ENCODE assay signal across 8 cellular contexts in genomic region chr18:26657618-26658581, GRCh38.
DNase-seq lines count a peak whose midpoint lies in the region; ATAC-seq and TF ChIP-seq lines count a peak whose summit lies in the region.

No MANE protein-coding gene starts in this region.

- CTCF ChIA-PET in GM10248 (lab: Yijun Ruan, JAX) = no interaction called here

- H3K27me3 ChIP-seq in MG63 (peaks cover 40% of the 10 kb centered on the region), neuronal stem cell (ENCODE audit: control insufficient read depth in 3 of 3, insufficient read depth in 3 of 3, low read depth in 1 of 3, low read length in 3 of 3) (peaks cover 0 to 5% (median 0%) of the 10 kb centered on the region in 3 experiments)

- peaks cover 0 to 5% (median 0%) of the 10 kb centered on the region in 7 donors for H3K9me3 Mint-ChIP-seq in CD14-positive monocyte

- no CpG with 5 or more reads among the region's 16 CpGs for WGBS in neuronal stem cell (ENCODE audit: extremely low coverage in 2 of 2, insufficient read length in 2 of 2, insufficient replicate concordance in 1 of 2), 2 donors

- no peak overlapping the region for H3K18ac ChIP-seq in neuronal stem cell (ENCODE audit: low read length)

- DNase-seq in CD14-positive monocyte (ENCODE audit: low spot score) (no peak), MG63 (no peak), coronary artery (ENCODE audit: low spot score) (no peak), neuronal stem cell (ENCODE audit: low spot score) (no peak), NCI-H2227 treated with DMSO at 0.1 percent for 48 hours (lab: John Stamatoyannopoulos, UW) (no peak), GM10248 (ENCODE audit: extremely low spot score) (no peak)
- DNase-seq in NK-92 treated with Interleukin-12 subunit alpha and Interleukin-12 subunit beta, amount 100 ng/mL, for 24 hours (lab: John Stamatoyannopoulos, UW) = no peak

- peak overlapping the region; percentile 54 for H2AFZ ChIP-seq in neuronal stem cell (ENCODE audit: low read length)

- H3K4me1 Mint-ChIP-seq in CD14-positive monocyte = peaks cover 35% of the 10 kb centered on the region

- H2BK120ac ChIP-seq in neuronal stem cell (ENCODE audit: low read depth, low read length) = no peak overlapping the region

- TF ChIP-seq CTCF in CD14-positive monocyte (IDR thresholded peaks at IDR 0.05) (no peak), coronary artery (IDR thresholded peaks at IDR 0.05) (no peak), GM10248 (IDR thresholded peaks at IDR 0.05; ENCODE audit: control extremely low read depth, extremely low read depth, low read depth, missing control alignments) (no peak)

- H3K4me1 ChIP-seq in neuronal stem cell (ENCODE audit: control insufficient read depth in 2 of 2, insufficient read depth in 1 of 2, low read depth in 1 of 2, low read length in 2 of 2) = peaks cover 7 to 23% of the 10 kb centered on the region in 2 donors

- H2BK15ac ChIP-seq in neuronal stem cell (ENCODE audit: low read length) = no peak overlapping the region

- no peak overlapping the region for H3K14ac ChIP-seq in neuronal stem cell (ENCODE audit: low read length)

- no peak overlapping the region for H3K9ac ChIP-seq in neuronal stem cell (ENCODE audit: low read depth, low read length, poor library complexity)

- H3K4me2 ChIP-seq in neuronal stem cell (ENCODE audit: insufficient read depth, low read length, poor library complexity, severe bottlenecking) = peak overlapping the region; percentile 74

- H4K91ac ChIP-seq in neuronal stem cell (ENCODE audit: low read depth, low read length, poor library complexity) = no peak overlapping the region

- peak overlapping the region; percentile 62 for H3K4me3 ChIP-seq in MG63
- H3K4me3 ChIP-seq in coronary artery = peak overlapping the region; percentile 77
- peak overlapping the region in 1 of 2 donors; percentile 63 for H3K4me3 ChIP-seq in neuronal stem cell (ENCODE audit: low read length in 2 of 2)

- POLR2A ChIA-PET in GM10248 (lab: Yijun Ruan, JAX) = no interaction called here

- H3K36me3 ChIP-seq in MG63 (no peaks in the 10 kb centered on the region), neuronal stem cell (replicated peaks in 1 of 2; ENCODE audit: control insufficient read depth in 2 of 2, insufficient read depth in 2 of 2, low read length in 2 of 2) (no peaks in the 10 kb centered on the region)

- H3K36me3 Mint-ChIP-seq in CD14-positive monocyte = peaks cover 3 to 4% of the 10 kb centered on the region in 2 donors

- H4K8ac ChIP-seq in neuronal stem cell (ENCODE audit: low read depth, low read length) = no peak overlapping the region

- peaks cover 45 to 54% (median 48%) of the 10 kb centered on the region in 3 donors for H3K27me3 Mint-ChIP-seq in CD14-positive monocyte (ENCODE audit: low read depth in 3 of 3)

- H3K4me3 Mint-ChIP-seq in CD14-positive monocyte = peak overlapping the region; percentile 97 to 99

- no peak overlapping the region for H3K4ac ChIP-seq in neuronal stem cell (ENCODE audit: low read length)

- no peak overlapping the region for H3K23ac ChIP-seq in neuronal stem cell (ENCODE audit: low read depth, low read length, poor library complexity)

- H3K27ac ChIP-seq in coronary artery (peak overlapping the region; percentile 75 to 84), neuronal stem cell (replicated peaks; ENCODE audit: low read length) (no peak overlapping the region)

- no peak overlapping the region for H2BK5ac ChIP-seq in neuronal stem cell (ENCODE audit: low read length)

- no peak overlapping the region for H2AK5ac ChIP-seq in neuronal stem cell (ENCODE audit: low read depth, low read length)

- intact Hi-C loops in CD14-positive monocyte (cut with micrococcal nuclease) = no loop called here

- H3K9me3 ChIP-seq in MG63 (no peaks in the 10 kb centered on the region), neuronal stem cell (replicated peaks in 1 of 2; ENCODE audit: control insufficient read depth in 2 of 2, insufficient read depth in 1 of 2, low read depth in 1 of 2, low read length in 2 of 2) (no peaks in the 10 kb centered on the region)

- no peak overlapping the region for H2BK12ac ChIP-seq in neuronal stem cell (ENCODE audit: low read length)

- ATAC-seq in GM18867 (IDR thresholded peaks at IDR 0.05; ENCODE audit: unreplicated experiment) = no peak

- H3K79me1 ChIP-seq in neuronal stem cell (ENCODE audit: low read depth, low read length) = no peaks in the 10 kb centered on the region

- H3K27ac Mint-ChIP-seq in CD14-positive monocyte = peak overlapping the region in 2 of 7 donors; percentile 80 to 81
